In the genomic region with DNA sequence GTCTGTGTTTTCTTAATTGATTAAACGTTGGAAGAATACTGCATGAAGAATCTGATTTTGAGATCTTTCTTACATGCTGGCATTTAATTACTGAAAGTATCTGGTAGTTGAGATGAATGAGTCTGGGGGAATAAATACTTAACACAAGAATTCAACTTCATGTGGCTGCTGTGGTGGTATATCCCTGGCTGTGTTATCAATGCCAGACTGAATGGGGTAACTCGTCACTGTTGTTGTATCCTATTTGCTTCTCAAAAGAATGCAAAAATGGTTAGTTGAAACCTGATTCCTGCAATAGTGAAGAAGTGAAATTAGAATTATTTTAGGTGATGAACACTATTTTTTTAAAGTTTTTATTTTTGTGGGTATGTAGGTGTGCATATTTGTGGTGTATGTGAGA, we compare ENCODE assay signal across 2 cellular contexts.
TF ChIP-seq lines count a peak whose summit lies in the region.

No MANE protein-coding gene starts in this region.

TF ChIP-seq in SK-N-SH, 30 proteins besides CTCF, POLR2A, EP300 and RAD21 (continued from another document):
- TF ChIP-seq, protein P1, sequence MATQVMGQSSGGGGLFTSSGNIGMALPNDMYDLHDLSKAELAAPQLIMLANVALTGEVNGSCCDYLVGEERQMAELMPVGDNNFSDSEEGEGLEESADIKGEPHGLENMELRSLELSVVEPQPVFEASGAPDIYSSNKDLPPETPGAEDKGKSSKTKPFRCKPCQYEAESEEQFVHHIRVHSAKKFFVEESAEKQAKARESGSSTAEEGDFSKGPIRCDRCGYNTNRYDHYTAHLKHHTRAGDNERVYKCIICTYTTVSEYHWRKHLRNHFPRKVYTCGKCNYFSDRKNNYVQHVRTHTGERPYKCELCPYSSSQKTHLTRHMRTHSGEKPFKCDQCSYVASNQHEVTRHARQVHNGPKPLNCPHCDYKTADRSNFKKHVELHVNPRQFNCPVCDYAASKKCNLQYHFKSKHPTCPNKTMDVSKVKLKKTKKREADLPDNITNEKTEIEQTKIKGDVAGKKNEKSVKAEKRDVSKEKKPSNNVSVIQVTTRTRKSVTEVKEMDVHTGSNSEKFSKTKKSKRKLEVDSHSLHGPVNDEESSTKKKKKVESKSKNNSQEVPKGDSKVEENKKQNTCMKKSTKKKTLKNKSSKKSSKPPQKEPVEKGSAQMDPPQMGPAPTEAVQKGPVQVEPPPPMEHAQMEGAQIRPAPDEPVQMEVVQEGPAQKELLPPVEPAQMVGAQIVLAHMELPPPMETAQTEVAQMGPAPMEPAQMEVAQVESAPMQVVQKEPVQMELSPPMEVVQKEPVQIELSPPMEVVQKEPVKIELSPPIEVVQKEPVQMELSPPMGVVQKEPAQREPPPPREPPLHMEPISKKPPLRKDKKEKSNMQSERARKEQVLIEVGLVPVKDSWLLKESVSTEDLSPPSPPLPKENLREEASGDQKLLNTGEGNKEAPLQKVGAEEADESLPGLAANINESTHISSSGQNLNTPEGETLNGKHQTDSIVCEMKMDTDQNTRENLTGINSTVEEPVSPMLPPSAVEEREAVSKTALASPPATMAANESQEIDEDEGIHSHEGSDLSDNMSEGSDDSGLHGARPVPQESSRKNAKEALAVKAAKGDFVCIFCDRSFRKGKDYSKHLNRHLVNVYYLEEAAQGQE (IDR thresholded peaks at IDR 0.05; ENCODE audit: low read depth, low read length): no peak
- TF ChIP-seq ELF1 (IDR thresholded peaks at IDR 0.05) (no peak), FOSL2 (IDR thresholded peaks at IDR 0.05; ENCODE audit: borderline replicate concordance, low read depth) (no peak), NFIC (IDR thresholded peaks at IDR 0.05; ENCODE audit: borderline replicate concordance) (no peak), CHD2 (IDR thresholded peaks at IDR 0.05; ENCODE audit: low read length, partially characterized antibody) (no peak), JUND (IDR thresholded peaks at IDR 0.05) (no peak)

TF ChIP-seq in SK-N-SH treated with all-trans-retinoic acid at 6 μM for 48 hours, 23 proteins besides CTCF, POLR2A, EP300 and RAD21 (continued from another document):
- TF ChIP-seq, protein P2, sequence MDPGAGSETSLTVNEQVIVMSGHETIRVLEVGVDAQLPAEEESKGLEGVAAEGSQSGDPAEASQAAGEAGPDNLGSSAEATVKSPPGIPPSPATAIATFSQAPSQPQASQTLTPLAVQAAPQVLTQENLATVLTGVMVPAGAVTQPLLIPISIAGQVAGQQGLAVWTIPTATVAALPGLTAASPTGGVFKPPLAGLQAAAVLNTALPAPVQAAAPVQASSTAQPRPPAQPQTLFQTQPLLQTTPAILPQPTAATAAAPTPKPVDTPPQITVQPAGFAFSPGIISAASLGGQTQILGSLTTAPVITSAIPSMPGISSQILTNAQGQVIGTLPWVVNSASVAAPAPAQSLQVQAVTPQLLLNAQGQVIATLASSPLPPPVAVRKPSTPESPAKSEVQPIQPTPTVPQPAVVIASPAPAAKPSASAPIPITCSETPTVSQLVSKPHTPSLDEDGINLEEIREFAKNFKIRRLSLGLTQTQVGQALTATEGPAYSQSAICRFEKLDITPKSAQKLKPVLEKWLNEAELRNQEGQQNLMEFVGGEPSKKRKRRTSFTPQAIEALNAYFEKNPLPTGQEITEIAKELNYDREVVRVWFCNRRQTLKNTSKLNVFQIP (CRISPR knock-in tag; IDR thresholded peaks at IDR 0.05; ENCODE audit: borderline replicate concordance, low read depth): no peak
- TF ChIP-seq TOX (CRISPR knock-in tag; IDR thresholded peaks at IDR 0.05; ENCODE audit: borderline replicate concordance) (no peak), ZFP30 (CRISPR knock-in tag; IDR thresholded peaks at IDR 0.05) (no peak), ZFP3 (CRISPR knock-in tag; IDR thresholded peaks at IDR 0.05) (no peak), ZNF70 (CRISPR knock-in tag; IDR thresholded peaks at IDR 0.05) (no peak), BACH2 (CRISPR knock-in tag; IDR thresholded peaks at IDR 0.05; ENCODE audit: borderline replicate concordance) (no peak), ARNTL (CRISPR knock-in tag; IDR thresholded peaks at IDR 0.05; ENCODE audit: borderline replicate concordance, low read depth) (no peak), RARB (CRISPR knock-in tag; IDR thresholded peaks at IDR 0.05) (no peak)
- TF ChIP-seq, protein P3, sequence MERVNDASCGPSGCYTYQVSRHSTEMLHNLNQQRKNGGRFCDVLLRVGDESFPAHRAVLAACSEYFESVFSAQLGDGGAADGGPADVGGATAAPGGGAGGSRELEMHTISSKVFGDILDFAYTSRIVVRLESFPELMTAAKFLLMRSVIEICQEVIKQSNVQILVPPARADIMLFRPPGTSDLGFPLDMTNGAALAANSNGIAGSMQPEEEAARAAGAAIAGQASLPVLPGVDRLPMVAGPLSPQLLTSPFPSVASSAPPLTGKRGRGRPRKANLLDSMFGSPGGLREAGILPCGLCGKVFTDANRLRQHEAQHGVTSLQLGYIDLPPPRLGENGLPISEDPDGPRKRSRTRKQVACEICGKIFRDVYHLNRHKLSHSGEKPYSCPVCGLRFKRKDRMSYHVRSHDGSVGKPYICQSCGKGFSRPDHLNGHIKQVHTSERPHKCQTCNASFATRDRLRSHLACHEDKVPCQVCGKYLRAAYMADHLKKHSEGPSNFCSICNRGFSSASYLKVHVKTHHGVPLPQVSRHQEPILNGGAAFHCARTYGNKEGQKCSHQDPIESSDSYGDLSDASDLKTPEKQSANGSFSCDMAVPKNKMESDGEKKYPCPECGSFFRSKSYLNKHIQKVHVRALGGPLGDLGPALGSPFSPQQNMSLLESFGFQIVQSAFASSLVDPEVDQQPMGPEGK (CRISPR knock-in tag; IDR thresholded peaks at IDR 0.05; ENCODE audit: borderline replicate concordance): no peak
- TF ChIP-seq, protein P4, sequence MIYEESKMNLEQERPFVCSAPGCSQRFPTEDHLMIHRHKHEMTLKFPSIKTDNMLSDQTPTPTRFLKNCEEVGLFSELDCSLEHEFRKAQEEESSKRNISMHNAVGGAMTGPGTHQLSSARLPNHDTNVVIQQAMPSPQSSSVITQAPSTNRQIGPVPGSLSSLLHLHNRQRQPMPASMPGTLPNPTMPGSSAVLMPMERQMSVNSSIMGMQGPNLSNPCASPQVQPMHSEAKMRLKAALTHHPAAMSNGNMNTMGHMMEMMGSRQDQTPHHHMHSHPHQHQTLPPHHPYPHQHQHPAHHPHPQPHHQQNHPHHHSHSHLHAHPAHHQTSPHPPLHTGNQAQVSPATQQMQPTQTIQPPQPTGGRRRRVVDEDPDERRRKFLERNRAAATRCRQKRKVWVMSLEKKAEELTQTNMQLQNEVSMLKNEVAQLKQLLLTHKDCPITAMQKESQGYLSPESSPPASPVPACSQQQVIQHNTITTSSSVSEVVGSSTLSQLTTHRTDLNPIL (CRISPR knock-in tag; IDR thresholded peaks at IDR 0.05; ENCODE audit: low read depth): no peak
